ENCODE assay signal across 9 cellular contexts in the genomic region with DNA sequence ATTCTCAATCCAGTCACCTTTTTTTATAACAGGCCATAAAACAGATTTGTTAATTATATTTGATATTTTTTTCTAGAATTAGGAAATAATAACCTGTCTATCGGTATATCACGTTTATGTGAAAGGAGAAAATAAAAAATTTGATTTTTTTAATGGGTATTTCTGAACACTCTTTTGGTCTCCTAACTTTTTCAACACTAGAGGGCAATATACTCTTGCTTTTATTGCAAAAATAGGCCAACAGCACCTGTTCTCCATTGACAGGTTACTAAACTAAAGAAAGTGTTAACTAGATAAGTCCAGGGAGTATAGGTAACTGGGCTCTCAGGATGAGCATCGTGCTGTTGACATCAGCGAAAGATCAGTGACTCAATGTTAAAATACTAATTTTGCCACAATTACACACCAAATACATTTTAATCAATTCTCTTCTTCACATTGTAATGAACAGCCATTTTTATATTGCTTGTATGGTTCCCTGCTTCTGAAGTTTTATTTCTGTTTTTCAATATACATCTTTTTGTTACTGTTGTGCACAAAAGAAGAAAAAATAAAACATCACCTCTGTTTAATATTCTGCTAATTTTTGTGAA. TPM values are rescaled to one million over a fixed set of nuclear protein-coding genes. Genes with fewer than 3 reads are reported as not detected.
DNase-seq lines count a peak whose midpoint lies in the region; ATAC-seq and TF ChIP-seq lines count a peak whose summit lies in the region.
"Had no signal": no experiment of that assay in that cellular context is flagged by ENCODE, and none has a peak within 500 bp of the region (broad histone marks: within the 10 kb centered on the region; RNA-seq: fewer than 3 reads in every experiment).

No MANE protein-coding gene starts in this region.

- H3K4me1 ChIP-seq in mucosa of descending colon (ENCODE audit: low read depth): no peaks in the 10 kb centered on the region

- in situ Hi-C loops in astrocyte of the spinal cord (cut with HindIII; ENCODE audit: low sequenced_read_pairs): no loop called here

- TF ChIP-seq CTCF in astrocyte of the spinal cord (IDR thresholded peaks at IDR 0.05; ENCODE audit: low read depth, low read length): peak; percentile 62
- TF ChIP-seq CTCF in mucosa of descending colon (IDR thresholded peaks at IDR 0.05): peak; percentile 18

- H3K36me3 ChIP-seq in mucosa of descending colon (ENCODE audit: low read depth): no peaks in the 10 kb centered on the region

- no peaks in the 10 kb centered on the region for H3K36me3 Mint-ChIP-seq in activated naive CD4-positive, alpha-beta T cell treated with anti-CD3 and anti-CD28 coated beads, Interleukin-2, amount 50 U/mL, for 72 hours
- H3K36me3 Mint-ChIP-seq: activated naive CD4-positive, alpha-beta T cell treated with anti-CD3 and anti-CD28 coated beads, Interleukin-2, amount 50 U/mL, for 24 hours had no signal

- intact Hi-C loops in mucosa of descending colon (cut with DNase I, micrococcal nuclease): no loop called here

- DNase-seq in SIG-M5 treated with dmso at 0.1 percent for 504 hours (lab: John Stamatoyannopoulos, UW; ENCODE audit: unreplicated experiment): peak; percentile 29
- no peak for DNase-seq in SIG-M5 (lab: John Stamatoyannopoulos, UW)
- peak; percentile 36 for DNase-seq in NCI-H1694 treated with DMSO at 0.1 percent for 48 hours (lab: John Stamatoyannopoulos, UW)
- DNase-seq in astrocyte of the spinal cord (ENCODE audit: low read depth, low spot score): peak; percentile 22
- DNase-seq in mucosa of descending colon: no peak
- DNase-seq in activated naive CD4-positive, alpha-beta T cell treated with anti-CD3 and anti-CD28 coated beads, Interleukin-2, amount 50 U/mL, for 72 hours (ENCODE audit: low spot score in 2 of 2): no peak
- no peak for DNase-seq in mesenteric fat pad (ENCODE audit: low spot score)

- H3K4me3 ChIP-seq in astrocyte of the spinal cord (ENCODE audit: low read depth, low read length) (no peak overlapping the region), mucosa of descending colon (no peak overlapping the region)

- H3K9me3 Mint-ChIP-seq in activated naive CD4-positive, alpha-beta T cell treated with anti-CD3 and anti-CD28 coated beads, Interleukin-2, amount 50 U/mL, for 72 hours: peaks cover under 1 to 1% of the 10 kb centered on the region in 2 donors
- H3K9me3 Mint-ChIP-seq: activated naive CD4-positive, alpha-beta T cell treated with anti-CD3 and anti-CD28 coated beads, Interleukin-2, amount 50 U/mL, for 24 hours had no signal

- no peaks in the 10 kb centered on the region for H3K9me3 ChIP-seq in mucosa of descending colon

- peak; percentile 58 for ATAC-seq in HG02588 (IDR thresholded peaks at IDR 0.05; ENCODE audit: unreplicated experiment)
- peak; percentile 50 for ATAC-seq in mucosa of descending colon
- ATAC-seq in activated naive CD4-positive, alpha-beta T cell treated with anti-CD3 and anti-CD28 coated beads, Interleukin-2, amount 50 U/mL, for 72 hours: no peak

- no peak overlapping the region for H3K27ac Mint-ChIP-seq in activated naive CD4-positive, alpha-beta T cell treated with anti-CD3 and anti-CD28 coated beads, Interleukin-2, amount 50 U/mL, for 72 hours
- H3K27ac Mint-ChIP-seq: activated naive CD4-positive, alpha-beta T cell treated with anti-CD3 and anti-CD28 coated beads, Interleukin-2, amount 50 U/mL, for 24 hours had no signal

RNA-seq across cellular contexts. Expression of a gene that starts 22.8 kb away (rescaled TPM):
- under 1 TPM in 1 of 3 donors, not detected in 2; 0.20 TPM for total RNA-seq in mucosa of descending colon
- not detected for total RNA-seq in activated naive CD4-positive, alpha-beta T cell treated with anti-CD3 and anti-CD28 coated beads, Interleukin-2, amount 50 U/mL, for 72 hours
- not detected for total RNA-seq in mesenteric fat pad

Comparison
In these comparisons a context has a peak if more than half of its experiments do, and no peak if none do; other contexts are left out.
1. DNase-seq: peak in SIG-M5 treated with dmso at 0.1 percent for 504 hours (single experiment), NCI-H1694 treated with DMSO at 0.1 percent for 48 hours (single experiment) and astrocyte of the spinal cord (single experiment); none in SIG-M5 (single experiment), mucosa of descending colon (0 of 3), activated naive CD4-positive, alpha-beta T cell treated with anti-CD3 and anti-CD28 coated beads, Interleukin-2, amount 50 U/mL, for 72 hours (0 of 2) and mesenteric fat pad (single experiment).
2. ATAC-seq: peak in HG02588 (single experiment) and mucosa of descending colon (single experiment); none in activated naive CD4-positive, alpha-beta T cell treated with anti-CD3 and anti-CD28 coated beads, Interleukin-2, amount 50 U/mL, for 72 hours (0 of 2).